ENCODE assay signal across 15 cellular contexts in the genomic region with DNA sequence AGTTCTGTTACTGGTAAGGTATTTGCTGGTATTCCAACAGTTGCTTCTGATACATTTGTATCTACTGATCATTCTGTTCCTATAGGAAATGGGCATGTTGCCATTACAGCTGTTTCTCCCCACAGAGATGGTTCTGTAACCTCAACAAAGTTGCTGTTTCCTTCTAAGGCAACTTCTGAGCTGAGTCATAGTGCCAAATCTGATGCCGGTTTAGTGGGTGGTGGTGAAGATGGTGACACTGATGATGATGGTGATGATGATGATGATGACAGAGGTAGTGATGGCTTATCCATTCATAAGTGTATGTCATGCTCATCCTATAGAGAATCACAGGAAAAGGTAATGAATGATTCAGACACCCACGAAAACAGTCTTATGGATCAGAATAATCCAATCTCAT.
DNase-seq lines count a peak whose midpoint lies in the region; ATAC-seq and TF ChIP-seq lines count a peak whose summit lies in the region.
"Had no signal": no experiment of that assay in that cellular context is flagged by ENCODE, and none has a peak within 500 bp of the region (broad histone marks: within the 10 kb centered on the region; RNA-seq: fewer than 3 reads in every experiment).

No MANE protein-coding gene starts in this region.

- H3K4me3 ChIP-seq in fibroblast of mammary gland (ENCODE audit: control insufficient read depth, low read depth, low read length): no peak overlapping the region

- H3K27ac Mint-ChIP-seq in activated CD8-positive, alpha-beta memory T cell treated with anti-CD3 and anti-CD28 coated beads, Interleukin-2, amount 10 ng/mL, durations not matched to agents 7 days and 5 days: no peak overlapping the region
- no peak overlapping the region for H3K27ac Mint-ChIP-seq in progenitor cell of endocrine pancreas
- H3K27ac Mint-ChIP-seq: memory B cell, nephron progenitor cell had no signal

- H3K27me3 Mint-ChIP-seq in activated CD8-positive, alpha-beta memory T cell treated with anti-CD3 and anti-CD28 coated beads, Interleukin-2, amount 10 ng/mL, durations not matched to agents 7 days and 5 days: no peaks in the 10 kb centered on the region
- no peaks in the 10 kb centered on the region for H3K27me3 Mint-ChIP-seq in progenitor cell of endocrine pancreas
- H3K27me3 Mint-ChIP-seq: memory B cell had no signal

- no peaks in the 10 kb centered on the region for H3K36me3 Mint-ChIP-seq in activated CD8-positive, alpha-beta memory T cell treated with anti-CD3 and anti-CD28 coated beads, Interleukin-2, amount 10 ng/mL, durations not matched to agents 7 days and 5 days
- no peaks in the 10 kb centered on the region for H3K36me3 Mint-ChIP-seq in progenitor cell of endocrine pancreas (ENCODE audit: insufficient read depth)
- H3K36me3 Mint-ChIP-seq: memory B cell had no signal

- CTCF ChIA-PET in activated CD8-positive, alpha-beta memory T cell treated with anti-CD3 and anti-CD28 coated beads, Interleukin-2, amount 10 ng/mL, durations not matched to agents 7 days and 5 days (lab: Charles Lee): no interaction called here

- no peak for DNase-seq in activated CD8-positive, alpha-beta memory T cell treated with anti-CD3 and anti-CD28 coated beads, Interleukin-2, amount 10 ng/mL, durations not matched to agents 7 days and 5 days
- DNase-seq in activated CD8-positive, alpha-beta memory T cell treated with anti-CD3 and anti-CD28 coated beads, Interleukin-2, amount 50 U/mL, for 48 hours: no peak
- DNase-seq in fibroblast of mammary gland (ENCODE audit: low read depth) (peak; percentile 12), progenitor cell of endocrine pancreas (ENCODE audit: low spot score, unreplicated experiment) (no peak)
- DNase-seq in stimulated activated naive CD8-positive, alpha-beta T cell treated with anti-CD3 and anti-CD28 coated beads, Interleukin-15, Interleukin-2, amounts not matched to agents 100 U/mL and 50 U/mL, for 24 hours: no peak
- DNase-seq: amniotic stem cell; Caco-2; GF-D8; NCI-H774; nephron progenitor cell; stimulated activated CD8-positive, alpha-beta memory T cell treated with anti-CD3 and anti-CD28 coated beads, Interleukin-4, amount 100 ng/mL, for 48 hours had no signal

- no peak for TF ChIP-seq CTCF in fibroblast of mammary gland (conservative IDR thresholded peaks at IDR 0.05; ENCODE audit: control insufficient read depth, insufficient read depth, low read depth, low read length)
- no peak for TF ChIP-seq CTCF in progenitor cell of endocrine pancreas (IDR thresholded peaks at IDR 0.05; ENCODE audit: unreplicated experiment)

- H3K4me3 Mint-ChIP-seq in activated CD8-positive, alpha-beta memory T cell treated with anti-CD3 and anti-CD28 coated beads, Interleukin-2, amount 10 ng/mL, durations not matched to agents 7 days and 5 days: no peak overlapping the region
- H3K4me3 Mint-ChIP-seq in progenitor cell of endocrine pancreas (ENCODE audit: low read depth): no peak overlapping the region
- H3K4me3 Mint-ChIP-seq: memory B cell, nephron progenitor cell had no signal

- peaks cover 10% of the 10 kb centered on the region for H3K4me1 Mint-ChIP-seq in activated CD8-positive, alpha-beta memory T cell treated with anti-CD3 and anti-CD28 coated beads, Interleukin-2, amount 10 ng/mL, durations not matched to agents 7 days and 5 days
- H3K4me1 Mint-ChIP-seq in progenitor cell of endocrine pancreas (ENCODE audit: low read depth): no peaks in the 10 kb centered on the region
- H3K4me1 Mint-ChIP-seq: memory B cell, nephron progenitor cell had no signal

- ATAC-seq in activated CD8-positive, alpha-beta memory T cell treated with anti-CD3 and anti-CD28 coated beads, Interleukin-2, amount 10 ng/mL, durations not matched to agents 7 days and 5 days: peak; percentile 27
- ATAC-seq in GM18909 (IDR thresholded peaks at IDR 0.05; ENCODE audit: poor library complexity, unreplicated experiment): peak; percentile 56
- ATAC-seq in HG03378 (IDR thresholded peaks at IDR 0.05; ENCODE audit: unreplicated experiment): peak; percentile 51
- ATAC-seq in stimulated activated naive CD8-positive, alpha-beta T cell treated with anti-CD3 and anti-CD28 coated beads, Interleukin-15, Interleukin-2, amounts not matched to agents 100 U/mL and 50 U/mL, for 24 hours: no peak
- ATAC-seq in GM19455 (IDR thresholded peaks at IDR 0.05; ENCODE audit: unreplicated experiment): no peak

- no peaks in the 10 kb centered on the region for H3K9me3 Mint-ChIP-seq in activated CD8-positive, alpha-beta memory T cell treated with anti-CD3 and anti-CD28 coated beads, Interleukin-2, amount 10 ng/mL, durations not matched to agents 7 days and 5 days (ENCODE audit: low read depth)
- H3K9me3 Mint-ChIP-seq in progenitor cell of endocrine pancreas (ENCODE audit: low read depth): no peaks in the 10 kb centered on the region
- H3K9me3 Mint-ChIP-seq: memory B cell, nephron progenitor cell had no signal

Comparison
In these comparisons a context has a peak if more than half of its experiments do, and no peak if none do; other contexts are left out.
1. ATAC-seq: peak in activated CD8-positive, alpha-beta memory T cell treated with anti-CD3 and anti-CD28 coated beads, Interleukin-2, amount 10 ng/mL, durations not matched to agents 7 days and 5 days (single experiment), GM18909 (single experiment) and HG03378 (single experiment); none in stimulated activated naive CD8-positive, alpha-beta T cell treated with anti-CD3 and anti-CD28 coated beads, Interleukin-15, Interleukin-2, amounts not matched to agents 100 U/mL and 50 U/mL, for 24 hours (single experiment) and GM19455 (single experiment).